23 cellular contexts compared by ENCODE assay signal in genomic region chr4:27316176-27316575, GRCh38.
"Had no signal": no experiment of that assay in that cellular context is flagged by ENCODE, and none has a peak within 500 bp of the region (broad histone marks: within the 10 kb centered on the region; RNA-seq: fewer than 3 reads in every experiment).

No MANE protein-coding gene starts in this region.

- H3K4me1 ChIP-seq: gastrocnemius medialis, heart right ventricle, left lung, lower lobe of right lung, psoas muscle, spleen, tibial artery, upper lobe of right lung, vagina had no signal

- H3K4me3 Mint-ChIP-seq: dendritic cell treated with granulocyte-macrophage colony-stimulating factor and Interleukin-4, amounts not matched to agents 40 ng/mL and 50 ng/mL, for 4 days; effector memory CD8-positive, alpha-beta T cell; naive thymus-derived CD8-positive, alpha-beta T cell; stimulated activated memory B cell treated with anti-CD40 and anti-IgM and Interleukin-4, amounts not matched to agents 10 μg/mL and 1 μg/mL and 100 μg/mL, for 72 hours; stimulated activated naive CD8-positive, alpha-beta T cell treated with anti-CD3 and anti-CD28 coated beads, Interleukin-15, Interleukin-2, amounts not matched to agents 100 ng/mL and 50 ng/mL, for 24 hours had no signal

- H3K36me3 Mint-ChIP-seq: naive thymus-derived CD8-positive, alpha-beta T cell; stimulated activated memory B cell treated with anti-CD40 and anti-IgM and Interleukin-4, amounts not matched to agents 10 μg/mL and 1 μg/mL and 100 μg/mL, for 72 hours had no signal

- H3K27ac Mint-ChIP-seq: dendritic cell treated with granulocyte-macrophage colony-stimulating factor and Interleukin-4, amounts not matched to agents 40 ng/mL and 50 ng/mL, for 4 days; effector memory CD8-positive, alpha-beta T cell; naive thymus-derived CD8-positive, alpha-beta T cell; stimulated activated memory B cell treated with anti-CD40 and anti-IgM and Interleukin-4, amounts not matched to agents 10 μg/mL and 1 μg/mL and 100 μg/mL, for 72 hours; stimulated activated naive CD8-positive, alpha-beta T cell treated with anti-CD3 and anti-CD28 coated beads, Interleukin-15, Interleukin-2, amounts not matched to agents 100 ng/mL and 50 ng/mL, for 24 hours had no signal

- ATAC-seq: effector memory CD8-positive, alpha-beta T cell; gastrocnemius medialis; heart right ventricle; left lung; lower lobe of right lung; naive thymus-derived CD8-positive, alpha-beta T cell; psoas muscle; sciatic nerve; stimulated activated memory B cell treated with anti-CD40 and anti-IgM and Interleukin-4, amounts not matched to agents 10 μg/mL and 1 μg/mL and 100 μg/mL, for 72 hours; upper lobe of right lung had no signal

- H3K4me3 ChIP-seq: esophagus muscularis mucosa, gastrocnemius medialis, heart right ventricle, left lung, lower lobe of right lung, psoas muscle, spleen, tibial artery, upper lobe of right lung, vagina had no signal

- H3K27me3 ChIP-seq: esophagus muscularis mucosa, gastrocnemius medialis, neutrophil, spleen, tibial artery, upper lobe of right lung, vagina had no signal

- H3K36me3 ChIP-seq: esophagus muscularis mucosa, gastrocnemius medialis, heart right ventricle, left lung, lower lobe of right lung, neutrophil, spleen, tibial artery, upper lobe of right lung, vagina had no signal

- H3K9me3 Mint-ChIP-seq: dendritic cell treated with granulocyte-macrophage colony-stimulating factor and Interleukin-4, amounts not matched to agents 40 ng/mL and 50 ng/mL, for 4 days; stimulated activated naive CD8-positive, alpha-beta T cell treated with anti-CD3 and anti-CD28 coated beads, Interleukin-15, Interleukin-2, amounts not matched to agents 100 ng/mL and 50 ng/mL, for 24 hours had no signal

- H3K9me3 ChIP-seq: esophagus muscularis mucosa, gastrocnemius medialis, heart right ventricle, left lung, lower lobe of right lung, neutrophil, psoas muscle, spleen, tibial artery, upper lobe of right lung, vagina had no signal

- H3K27ac ChIP-seq: epithelial cell of prostate, esophagus muscularis mucosa, gastrocnemius medialis, heart right ventricle, left lung, lower lobe of right lung, neutrophil, psoas muscle, spleen, tibial artery, upper lobe of right lung, vagina had no signal

- DNase-seq: effector memory CD8-positive, alpha-beta T cell; gastrocnemius medialis; heart right ventricle; islet precursor cell; left lung; lower lobe of right lung; mesenchymal stem cell; naive thymus-derived CD8-positive, alpha-beta T cell; psoas muscle; spleen; stimulated activated CD4-positive, alpha-beta T cell treated with anti-CD3 and anti-CD28 coated beads, Interleukin-15, amount 100 ng/mL, for 24 hours; stimulated activated CD4-positive, alpha-beta T cell treated with anti-CD3 and anti-CD28 coated beads, Interleukin-1b, Interleukin-23, amount 100 ng/mL, for 48 hours; stimulated activated CD4-positive, alpha-beta T cell treated with anti-CD3 and anti-CD28 coated beads, Interleukin-4, amount 100 ng/mL, for 24 hours; tibial artery; upper lobe of right lung had no signal
